In the genomic region with DNA sequence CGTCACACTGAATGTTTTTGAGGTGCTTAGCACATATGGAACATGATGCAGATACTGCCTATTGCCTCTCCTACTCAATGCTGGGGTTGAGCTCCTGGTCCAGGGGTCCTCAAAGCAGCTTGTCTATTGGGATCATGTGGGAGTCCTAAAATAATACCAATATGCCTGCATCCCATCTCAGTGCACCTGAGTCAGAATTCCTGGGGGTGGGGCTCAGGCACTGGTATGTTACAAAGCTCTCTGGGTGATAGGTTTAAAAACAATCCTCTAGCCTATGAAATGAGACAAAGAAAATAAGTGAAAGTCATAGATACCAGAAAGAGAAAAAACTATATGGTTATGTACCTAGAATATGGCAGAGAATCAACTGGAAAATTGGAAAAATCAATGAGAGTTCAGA, we compare ENCODE assay signal across 1 cellular context.
TF ChIP-seq lines count a peak whose summit lies in the region.

No MANE protein-coding gene starts in this region.

TF ChIP-seq in H1, 55 proteins besides CTCF, POLR2A, EP300 and RAD21:
- TF ChIP-seq TEAD4 (IDR thresholded peaks at IDR 0.05; ENCODE audit: low read depth, low read length) (peak; percentile 94), CHD1 (IDR thresholded peaks at IDR 0.05; ENCODE audit: low read depth, low read length) (no peak), TCF12 (IDR thresholded peaks at IDR 0.05; ENCODE audit: low read depth, low read length) (no peak), ZNF274 (IDR thresholded peaks at IDR 0.05; ENCODE audit: borderline replicate concordance, extremely low read depth, low read length) (no peak), JUN (IDR thresholded peaks at IDR 0.05; ENCODE audit: low read depth, low read length) (no peak), MAFK (IDR thresholded peaks at IDR 0.05; ENCODE audit: low read depth, low read length) (no peak), KDM4A (IDR thresholded peaks at IDR 0.05; ENCODE audit: low read depth, low read length, severe bottlenecking) (no peak), ASH2L (IDR thresholded peaks at IDR 0.05; ENCODE audit: low read length) (no peak)
